10 cellular contexts compared by ENCODE assay signal in the genomic region with DNA sequence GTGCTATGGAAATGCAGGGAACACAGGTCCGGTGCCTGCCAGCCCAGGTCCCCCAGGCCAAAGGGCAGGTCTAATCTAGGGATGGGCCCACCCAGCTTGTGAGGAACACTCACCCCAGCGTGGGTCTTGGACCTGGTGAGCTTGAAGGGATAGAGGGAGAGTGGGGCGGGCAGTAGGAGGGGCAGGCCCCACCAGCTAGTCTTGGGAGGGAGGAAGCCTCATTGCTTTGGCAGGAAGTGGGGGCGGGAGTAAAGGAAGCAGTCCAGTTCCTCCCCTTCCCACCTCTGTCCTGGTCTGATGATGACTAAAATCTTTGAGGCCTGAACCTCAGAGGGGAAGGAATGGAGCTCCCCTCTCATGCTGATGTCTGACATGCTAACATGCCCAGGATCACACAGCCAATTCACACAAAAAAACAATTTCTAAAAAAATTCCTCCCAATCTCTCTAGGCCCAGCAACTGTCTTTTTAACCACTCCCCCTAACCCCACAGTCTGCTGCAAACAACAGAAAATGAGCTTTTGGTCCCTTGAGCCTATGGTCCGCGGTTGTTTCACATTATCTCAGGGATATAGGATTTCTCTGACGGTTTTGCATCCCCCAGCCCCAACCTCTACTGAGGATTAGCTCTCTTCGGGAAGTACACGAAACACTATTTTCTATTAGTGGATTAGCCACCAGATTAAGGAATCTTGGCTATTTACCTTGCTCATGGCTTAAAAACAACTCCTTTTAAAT. TPM values are rescaled to one million over a fixed set of nuclear protein-coding genes. Genes with fewer than 3 reads are reported as not detected.
DNase-seq lines count a peak whose midpoint lies in the region; ATAC-seq and TF ChIP-seq lines count a peak whose summit lies in the region.
"Had no signal": no experiment of that assay in that cellular context is flagged by ENCODE, and none has a peak within 500 bp of the region (broad histone marks: within the 10 kb centered on the region; RNA-seq: fewer than 3 reads in every experiment).

No MANE protein-coding gene starts in this region.

- H3K9me3 Mint-ChIP-seq in activated CD4-positive, alpha-beta T cell treated with anti-CD3 and anti-CD28 coated beads for 36 hours (ENCODE audit: low read depth) = no peaks in the 10 kb centered on the region
- H3K9me3 Mint-ChIP-seq in stimulated activated naive B cell treated with anti-CD40 and anti-IgM and Interleukin-4, amounts not matched to agents 10 μg/mL and 1 μg/mL and 100 μg/mL, for 72 hours = no peaks in the 10 kb centered on the region

- peaks cover 19% of the 10 kb centered on the region for H3K4me1 Mint-ChIP-seq in activated CD4-positive, alpha-beta T cell treated with anti-CD3 and anti-CD28 coated beads for 36 hours
- H3K4me1 Mint-ChIP-seq in stimulated activated naive B cell treated with anti-CD40 and anti-IgM and Interleukin-4, amounts not matched to agents 10 μg/mL and 1 μg/mL and 100 μg/mL, for 72 hours = peaks cover 23 to 26% of the 10 kb centered on the region in 2 donors

- intact Hi-C loops in activated CD4-positive, alpha-beta T cell treated with anti-CD3 and anti-CD28 coated beads for 36 hours (cut with DNase I, micrococcal nuclease) = no loop called here

- DNase-seq in activated CD4-positive, alpha-beta T cell treated with anti-CD3 and anti-CD28 coated beads for 36 hours = no peak
- DNase-seq in activated CD4-positive, alpha-beta T cell treated with anti-CD3 and anti-CD28 coated beads for 1 hour = no peak
- peak; percentile 47 for DNase-seq in RPMI7951 (ENCODE audit: low read depth)
- peak; percentile 58 for DNase-seq in fibroblast of pulmonary artery (ENCODE audit: low read depth)
- DNase-seq in stimulated activated naive B cell treated with anti-CD40 and anti-IgM and Interleukin-4, amounts not matched to agents 10 μg/mL and 1 μg/mL and 100 μg/mL, for 72 hours = no peak
- no peak for DNase-seq in GM19240 (ENCODE audit: insufficient read length, low spot score)
- DNase-seq in NCI-H146 treated with DMSO at 0.1 percent for 48 hours (lab: John Stamatoyannopoulos, UW; ENCODE audit: unreplicated experiment) = no peak
- no peak for DNase-seq in DMS114 treated with DMSO at 0.1 percent for 48 hours (lab: John Stamatoyannopoulos, UW; ENCODE audit: unreplicated experiment)
- DNase-seq: activated effector memory CD4-positive, alpha-beta T cell treated with Interleukin-2 at 50 U/mL for 16 hours; occipital lobe had no signal

- no peaks in the 10 kb centered on the region for H3K36me3 Mint-ChIP-seq in activated CD4-positive, alpha-beta T cell treated with anti-CD3 and anti-CD28 coated beads for 36 hours (ENCODE audit: low read depth)
- no peaks in the 10 kb centered on the region for H3K36me3 Mint-ChIP-seq in stimulated activated naive B cell treated with anti-CD40 and anti-IgM and Interleukin-4, amounts not matched to agents 10 μg/mL and 1 μg/mL and 100 μg/mL, for 72 hours

- peak overlapping the region; percentile 48 for H3K27ac Mint-ChIP-seq in activated CD4-positive, alpha-beta T cell treated with anti-CD3 and anti-CD28 coated beads for 36 hours
- peak overlapping the region; percentile 62 for H3K27ac Mint-ChIP-seq in stimulated activated naive B cell treated with anti-CD40 and anti-IgM and Interleukin-4, amounts not matched to agents 10 μg/mL and 1 μg/mL and 100 μg/mL, for 72 hours

- no peak overlapping the region for H3K4me3 ChIP-seq in fibroblast of pulmonary artery (replicated peaks; ENCODE audit: low read depth, low read length)

- POLR2A ChIA-PET in activated CD4-positive, alpha-beta T cell treated with anti-CD3 and anti-CD28 coated beads for 36 hours (lab: Charles Lee) = no interaction called here

- ATAC-seq in activated CD4-positive, alpha-beta T cell treated with anti-CD3 and anti-CD28 coated beads for 36 hours = no peak
- no peak for ATAC-seq in stimulated activated naive B cell treated with anti-CD40 and anti-IgM and Interleukin-4, amounts not matched to agents 10 μg/mL and 1 μg/mL and 100 μg/mL, for 72 hours (replicated peaks)

- CTCF ChIA-PET in activated CD4-positive, alpha-beta T cell treated with anti-CD3 and anti-CD28 coated beads for 36 hours (lab: Charles Lee) = interaction anchor here (0.6 to 1.4 kb wide), 6 partner anchors 11 to 423 kb away, joined by 3 to 5 read pairs (median 3); no protein-coding TSS in a partner anchor

- H3K4me3 Mint-ChIP-seq in activated CD4-positive, alpha-beta T cell treated with anti-CD3 and anti-CD28 coated beads for 36 hours = no peak overlapping the region
- no peak overlapping the region for H3K4me3 Mint-ChIP-seq in stimulated activated naive B cell treated with anti-CD40 and anti-IgM and Interleukin-4, amounts not matched to agents 10 μg/mL and 1 μg/mL and 100 μg/mL, for 72 hours

- H3K27me3 Mint-ChIP-seq in activated CD4-positive, alpha-beta T cell treated with anti-CD3 and anti-CD28 coated beads for 36 hours = no peaks in the 10 kb centered on the region
- H3K27me3 Mint-ChIP-seq in stimulated activated naive B cell treated with anti-CD40 and anti-IgM and Interleukin-4, amounts not matched to agents 10 μg/mL and 1 μg/mL and 100 μg/mL, for 72 hours = no peaks in the 10 kb centered on the region

- no peak for TF ChIP-seq CTCF in fibroblast of pulmonary artery (IDR thresholded peaks at IDR 0.05; ENCODE audit: low read length, missing control alignments)

RNA-seq across cellular contexts. Expression of a gene that starts 30.7 kb away (rescaled TPM):
- total RNA-seq in activated CD4-positive, alpha-beta T cell treated with anti-CD3 and anti-CD28 coated beads for 36 hours = 10 to 100 TPM; 17.1 to 20.3 TPM
- 16.9 and 18.5 TPM in 2 replicates for total RNA-seq in RPMI7951 (2014; rRNA removed; shearing (Covaris generic))

Comparison
In these comparisons a context has a peak if more than half of its experiments do, and no peak if none do; other contexts are left out.
1. DNase-seq: peak in RPMI7951 (single experiment) and fibroblast of pulmonary artery (single experiment); none in activated CD4-positive, alpha-beta T cell treated with anti-CD3 and anti-CD28 coated beads for 36 hours (single experiment), activated CD4-positive, alpha-beta T cell treated with anti-CD3 and anti-CD28 coated beads for 1 hour (single experiment), stimulated activated naive B cell treated with anti-CD40 and anti-IgM and Interleukin-4, amounts not matched to agents 10 μg/mL and 1 μg/mL and 100 μg/mL, for 72 hours (single experiment), GM19240 (single experiment), NCI-H146 treated with DMSO at 0.1 percent for 48 hours (single experiment) and DMS114 treated with DMSO at 0.1 percent for 48 hours (single experiment).